8 cellular contexts compared by ENCODE assay signal in genomic region chr5:177593511-177593910, GRCh38. TPM values are rescaled to one million over a fixed set of nuclear protein-coding genes. Genes with fewer than 3 reads are reported as not detected.
DNase-seq lines count a peak whose midpoint lies in the region; ATAC-seq and TF ChIP-seq lines count a peak whose summit lies in the region.

No MANE protein-coding gene starts in this region.

- H2BK120ac ChIP-seq in mesenchymal stem cell (ENCODE audit: low read depth, low read length): no peak overlapping the region

- H4K20me1 ChIP-seq in GM23338 (replicated peaks; ENCODE audit: insufficient read depth): no peaks in the 10 kb centered on the region; the same call in 1 of the 2 replicates

- H3K18ac ChIP-seq in mesenchymal stem cell (ENCODE audit: low read depth in 1 of 2, low read length in 2 of 2): no peak overlapping the region

- no peak overlapping the region for H3K27ac ChIP-seq in GM23338 (ENCODE audit: low read depth)
- no peak overlapping the region for H3K27ac ChIP-seq in mesenchymal stem cell (ENCODE audit: low read length, poor library complexity, severe bottlenecking)

- H2BK12ac ChIP-seq in mesenchymal stem cell (ENCODE audit: low read length in 2 of 2): no peak overlapping the region

- peaks cover 44% of the 10 kb centered on the region for H3K36me3 Mint-ChIP-seq in GM23338 (ENCODE audit: low read depth)
- H3K36me3 Mint-ChIP-seq in activated naive CD8-positive, alpha-beta T cell treated with anti-CD3 and anti-CD28 coated beads, Interleukin-2, amount 10 ng/mL, durations not matched to agents 7 days and 5 days: peaks cover 17% of the 10 kb centered on the region

- H3K14ac ChIP-seq in mesenchymal stem cell (ENCODE audit: low read length in 2 of 2): no peak overlapping the region

- H4K91ac ChIP-seq in mesenchymal stem cell (ENCODE audit: low read length): no peak overlapping the region

- no peaks in the 10 kb centered on the region; the same call in 2 of the 3 replicates for H3K9me3 Mint-ChIP-seq in GM23338
- no peaks in the 10 kb centered on the region for H3K9me3 Mint-ChIP-seq in activated naive CD8-positive, alpha-beta T cell treated with anti-CD3 and anti-CD28 coated beads, Interleukin-2, amount 10 ng/mL, durations not matched to agents 7 days and 5 days

- H3K27ac Mint-ChIP-seq in GM23338: no peak overlapping the region
- no peak overlapping the region for H3K27ac Mint-ChIP-seq in activated naive CD8-positive, alpha-beta T cell treated with anti-CD3 and anti-CD28 coated beads, Interleukin-2, amount 10 ng/mL, durations not matched to agents 7 days and 5 days

- TF ChIP-seq CTCF in AG04449 (IDR thresholded peaks at IDR 0.05; ENCODE audit: insufficient read depth, low read length, missing control alignments): no peak
- no peak for TF ChIP-seq CTCF in GM23338 (conservative IDR thresholded peaks at IDR 0.05; ENCODE audit: low read depth in 2 of 2)

- DNase-seq in AG04449 (ENCODE audit: low read depth, low spot score) (no peak), GM23338 (ENCODE audit: low spot score) (no peak), mesenchymal stem cell (no peak), GDM1 (lab: John Stamatoyannopoulos, UW) (no peak), NCI-H1436 (lab: John Stamatoyannopoulos, UW) (no peak)
- no peak for DNase-seq in activated naive CD8-positive, alpha-beta T cell treated with anti-CD3 and anti-CD28 coated beads, Interleukin-2, amount 10 ng/mL, durations not matched to agents 7 days and 5 days
- DNase-seq in central memory CD4-positive, alpha-beta T cell: no peak

- H3K4me1 Mint-ChIP-seq in GM23338: peaks cover 7% of the 10 kb centered on the region
- peaks cover 23% of the 10 kb centered on the region for H3K4me1 Mint-ChIP-seq in activated naive CD8-positive, alpha-beta T cell treated with anti-CD3 and anti-CD28 coated beads, Interleukin-2, amount 10 ng/mL, durations not matched to agents 7 days and 5 days

- no peak overlapping the region for H4K8ac ChIP-seq in mesenchymal stem cell (ENCODE audit: low read length)

- no peak overlapping the region for H3K23ac ChIP-seq in mesenchymal stem cell (ENCODE audit: low read length in 2 of 2)

- no peak for ATAC-seq in GM23338
- no peak for ATAC-seq in activated naive CD8-positive, alpha-beta T cell treated with anti-CD3 and anti-CD28 coated beads, Interleukin-2, amount 10 ng/mL, durations not matched to agents 7 days and 5 days (ENCODE audit: low read depth)
- no peak for ATAC-seq in HG03025 (IDR thresholded peaks at IDR 0.05; ENCODE audit: low FRiP score, unreplicated experiment)

- peak overlapping the region; percentile 94 for H3K4me3 Mint-ChIP-seq in GM23338
- H3K4me3 Mint-ChIP-seq in activated naive CD8-positive, alpha-beta T cell treated with anti-CD3 and anti-CD28 coated beads, Interleukin-2, amount 10 ng/mL, durations not matched to agents 7 days and 5 days: peak overlapping the region; percentile 100

- no peak overlapping the region for H2AK5ac ChIP-seq in mesenchymal stem cell (ENCODE audit: low read length, severe bottlenecking)

- POLR2A ChIA-PET in AG04449 (lab: Yijun Ruan, JAX): interaction anchor here (1.2 to 2.0 kb wide), 3 partner anchors 14 to 98 kb away, joined by 3 to 10 read pairs (median 4); no protein-coding TSS in a partner anchor
- POLR2A ChIA-PET in activated naive CD8-positive, alpha-beta T cell treated with anti-CD3 and anti-CD28 coated beads, Interleukin-2, amount 10 ng/mL, durations not matched to agents 7 days and 5 days (lab: Charles Lee): no interaction called here

- no peaks in the 10 kb centered on the region for H3K9me2 ChIP-seq in GM23338 (ENCODE audit: insufficient read depth)

- H3K9me3 ChIP-seq in mesenchymal stem cell (ENCODE audit: control insufficient read depth, low read length): no peaks in the 10 kb centered on the region

- H3K36me3 ChIP-seq in GM23338 (ENCODE audit: insufficient read depth): peaks cover 16% of the 10 kb centered on the region
- peaks cover 37 to 39% of the 10 kb centered on the region in 2 experiments for H3K36me3 ChIP-seq in mesenchymal stem cell (ENCODE audit: control insufficient read depth in 1 of 2, insufficient read depth in 2 of 2, low read depth in 1 of 2, low read length in 2 of 2)

- H3K4me2 ChIP-seq in GM23338 (no peak overlapping the region), mesenchymal stem cell (ENCODE audit: low read length, poor library complexity, severe bottlenecking) (no peak overlapping the region)

- H2BK15ac ChIP-seq in mesenchymal stem cell (ENCODE audit: low read depth, poor library complexity, severe bottlenecking): no peak overlapping the region

- H2AFZ ChIP-seq in GM23338: no peak overlapping the region
- no peak overlapping the region for H2AFZ ChIP-seq in mesenchymal stem cell (ENCODE audit: low read depth, low read length)

- WGBS in mesenchymal stem cell: 99% methylated on average over 3 of the region's 3 CpGs

- H3K79me2 ChIP-seq in GM23338 (replicated peaks; ENCODE audit: insufficient read depth): peaks cover 11% of the 10 kb centered on the region; the same call in 1 of the 2 replicates

- 0 out of 2 replicates have a peak, but pooled peaks cover 9% of the 10 kb centered on the region for H3K27me3 ChIP-seq in GM23338 (ENCODE audit: insufficient read depth)
- peaks cover 7 to 27% of the 10 kb centered on the region in 2 experiments for H3K27me3 ChIP-seq in mesenchymal stem cell (ENCODE audit: control insufficient read depth in 1 of 2, insufficient read depth in 1 of 2, low read length in 2 of 2)

- CTCF ChIA-PET in AG04449 (lab: Yijun Ruan, JAX): interaction anchor here (0.6 to 2.8 kb wide), 2 partner anchors 15 to 522 kb away, joined by 3 to 16 read pairs; no protein-coding TSS in a partner anchor

- peaks cover 7% of the 10 kb centered on the region for H3K27me3 Mint-ChIP-seq in GM23338 (ENCODE audit: insufficient read depth, low read depth, poor library complexity)
- peaks cover 21% of the 10 kb centered on the region for H3K27me3 Mint-ChIP-seq in activated naive CD8-positive, alpha-beta T cell treated with anti-CD3 and anti-CD28 coated beads, Interleukin-2, amount 10 ng/mL, durations not matched to agents 7 days and 5 days

- H3K4me3 ChIP-seq in AG04449 (ENCODE audit: low read depth, low read length) (peak overlapping the region; percentile 98), GM23338 (no peak overlapping the region; the same call in 1 of the 2 replicates), mesenchymal stem cell (ENCODE audit: insufficient read depth in 1 of 2, low read depth in 1 of 2, low read length in 2 of 2) (peak overlapping the region in 1 of 2 experiments; percentile 96)

- H3K79me1 ChIP-seq in mesenchymal stem cell (replicated peaks; ENCODE audit: low read length, poor library complexity, severe bottlenecking): peaks cover 26% of the 10 kb centered on the region

- 0 out of 2 replicates have a peak, but pooled peaks cover 11% of the 10 kb centered on the region for H3F3A ChIP-seq in GM23338 (replicated peaks; ENCODE audit: low read depth)

- 0 out of 2 replicates have a peak, but pooled peaks cover 4% of the 10 kb centered on the region for H3K4me1 ChIP-seq in GM23338 (ENCODE audit: insufficient read depth)
- peaks cover 13% of the 10 kb centered on the region for H3K4me1 ChIP-seq in mesenchymal stem cell (ENCODE audit: control insufficient read depth, insufficient read depth, low read depth, low read length)

- peak overlapping the region; percentile 97 for H3K9ac ChIP-seq in mesenchymal stem cell (ENCODE audit: low read length)

- H2BK5ac ChIP-seq in mesenchymal stem cell (ENCODE audit: low read depth, low read length, poor library complexity, severe bottlenecking): no peak overlapping the region

- H3K4ac ChIP-seq in mesenchymal stem cell (ENCODE audit: low read depth in 1 of 2, low read length in 2 of 2): peak overlapping the region in 1 of 2 experiments; percentile 2

TF ChIP-seq in GM23338, 12 proteins besides CTCF, POLR2A, EP300 and RAD21:
- TF ChIP-seq ETS1 (IDR thresholded peaks at IDR 0.05) (no peak), POLR2AphosphoS5 (IDR thresholded peaks at IDR 0.05; ENCODE audit: low read depth) (no peak)
TF ChIP-seq in GM23338: peak in this region for 0.

RNA-seq across cellular contexts. Expression of gene TMED9, which starts 1.5 kb away (rescaled TPM):
- total RNA-seq in GM23338 (2014; rRNA removed; shearing (Covaris generic)): 130 and 142 TPM in 2 replicates
- polyA plus RNA-seq in GM23338 (2016; fragmentation: Nextera tagmentation; extraction: Ambion mirVana): 74.4 and 77.2 TPM in 2 replicates
- total RNA-seq in activated naive CD8-positive, alpha-beta T cell treated with anti-CD3 and anti-CD28 coated beads, Interleukin-2, amount 10 ng/mL, durations not matched to agents 7 days and 5 days: 10 to 100 TPM; 81.0 to 83.2 TPM
- 290 TPM for polyA plus RNA-seq in mesenchymal stem cell (2013, experiment 1 of 2)
- polyA plus RNA-seq in mesenchymal stem cell (2013, experiment 2 of 2): 292 TPM

RNA-seq across cellular contexts. Expression of gene B4GALT7, which starts 6.4 kb away (rescaled TPM):
- total RNA-seq in GM23338 (2014; rRNA removed; shearing (Covaris generic)): 17.6 and 23.3 TPM in 2 replicates
- polyA plus RNA-seq in GM23338 (2016; fragmentation: Nextera tagmentation; extraction: Ambion mirVana): 10.0 and 10.4 TPM in 2 replicates
- 10 to 100 TPM; 26.2 to 28.5 TPM for total RNA-seq in activated naive CD8-positive, alpha-beta T cell treated with anti-CD3 and anti-CD28 coated beads, Interleukin-2, amount 10 ng/mL, durations not matched to agents 7 days and 5 days
- polyA plus RNA-seq in mesenchymal stem cell (2013, experiment 1 of 2): 33.5 TPM
- polyA plus RNA-seq in mesenchymal stem cell (2013, experiment 2 of 2): 35.4 TPM

RNA-seq across cellular contexts. Expression of gene FAM193B, which starts 39.1 kb away (rescaled TPM):
- 46.9 and 58.6 TPM in 2 replicates for total RNA-seq in GM23338 (2014; rRNA removed; shearing (Covaris generic))
- 44.4 and 46.1 TPM in 2 replicates for polyA plus RNA-seq in GM23338 (2016; fragmentation: Nextera tagmentation; extraction: Ambion mirVana)
- 100 to 1,000 TPM; 142 to 153 TPM for total RNA-seq in activated naive CD8-positive, alpha-beta T cell treated with anti-CD3 and anti-CD28 coated beads, Interleukin-2, amount 10 ng/mL, durations not matched to agents 7 days and 5 days
- polyA plus RNA-seq in mesenchymal stem cell (2013, experiment 1 of 2): 23.6 TPM
- 21.0 TPM for polyA plus RNA-seq in mesenchymal stem cell (2013, experiment 2 of 2)
